Comparison of ENCODE assay signal across 15 cellular contexts in genomic region chr22:32628626-32629587, GRCh38.
DNase-seq lines count a peak whose midpoint lies in the region; ATAC-seq and TF ChIP-seq lines count a peak whose summit lies in the region.
"Had no signal": no experiment of that assay in that cellular context is flagged by ENCODE, and none has a peak within 500 bp of the region (broad histone marks: within the 10 kb centered on the region; RNA-seq: fewer than 3 reads in every experiment).

No MANE protein-coding gene starts in this region.

- no peaks in the 10 kb centered on the region for H3F3A ChIP-seq in MM.1S (ENCODE audit: insufficient read depth, low read length)

- DNase-seq in MM.1S (peak; percentile 29), fibroblast of the conjunctiva (ENCODE audit: low read depth) (peak; percentile 94), psoas muscle (no peak), NCI-H1048 (lab: John Stamatoyannopoulos, UW) (no peak), NCI-H82 treated with DMSO at 0.1 percent for 48 hours (lab: John Stamatoyannopoulos, UW; ENCODE audit: unreplicated experiment) (no peak)
- DNase-seq: activated naive CD8-positive, alpha-beta T cell treated with anti-CD3 and anti-CD28 coated beads for 36 hours; BE2C; colonic mucosa; foreskin keratinocyte; stimulated activated CD4-positive, alpha-beta T cell treated with anti-CD3 and anti-CD28 coated beads, Interleukin-12 subunit alpha, Interleukin-12 subunit beta, amount 100 ng/mL, for 4 hours had no signal

- H3K4me3 ChIP-seq in BLaER1: no peak overlapping the region
- no peak overlapping the region for H3K4me3 ChIP-seq in MM.1S (ENCODE audit: low read length)
- H3K4me3 ChIP-seq in psoas muscle: no peak overlapping the region
- H3K4me3 ChIP-seq: colonic mucosa had no signal

- no peaks in the 10 kb centered on the region for H3K79me2 ChIP-seq in MM.1S (ENCODE audit: low read length)

- 56 to 65% (median 61%) methylated on average over 18 of the region's 18 CpGs for WGBS in psoas muscle, 3 donors

- H3K9ac ChIP-seq in BLaER1 (no peak overlapping the region), MM.1S (ENCODE audit: low read length) (no peak overlapping the region)
- H3K9ac ChIP-seq: KMS-11 had no signal

- ATAC-seq in psoas muscle (no peak), HG03354 (IDR thresholded peaks at IDR 0.05; ENCODE audit: poor library complexity, severe bottlenecking, unreplicated experiment) (no peak), GM19467 (IDR thresholded peaks at IDR 0.05; ENCODE audit: unreplicated experiment) (no peak)
- ATAC-seq: natural killer cell treated with Interleukin-12 subunit alpha and Interleukin-12 subunit beta and Interleukin-15 and Interleukin-18, amount 100 ng/mL, for 72 hours had no signal

- no peaks in the 10 kb centered on the region for H3K27me3 ChIP-seq in BLaER1
- H3K27me3 ChIP-seq in MM.1S (replicated peaks; ENCODE audit: insufficient read depth, low read length): no peaks in the 10 kb centered on the region
- H3K27me3 ChIP-seq in psoas muscle (ENCODE audit: insufficient read depth in 3 of 3, low read length in 2 of 3): peaks cover 0 to 5% (median 1%) of the 10 kb centered on the region in 3 donors
- H3K27me3 ChIP-seq: BE2C, colonic mucosa had no signal

- H4K20me1 ChIP-seq in BLaER1: no peaks in the 10 kb centered on the region
- no peaks in the 10 kb centered on the region for H4K20me1 ChIP-seq in MM.1S (ENCODE audit: insufficient read depth, low read length)

- H3K36me3 ChIP-seq in BLaER1 (no peaks in the 10 kb centered on the region), MM.1S (replicated peaks; ENCODE audit: insufficient read depth, low read length) (no peaks in the 10 kb centered on the region), psoas muscle (ENCODE audit: insufficient read depth in 1 of 2, low read depth in 1 of 2) (no peaks in the 10 kb centered on the region)
- H3K36me3 ChIP-seq: BE2C, colonic mucosa had no signal

- H2AFZ ChIP-seq in MM.1S (ENCODE audit: low read length): no peak overlapping the region

- no peak for TF ChIP-seq CTCF in MM.1S (IDR thresholded peaks at IDR 0.05; ENCODE audit: low read length)
- TF ChIP-seq CTCF in psoas muscle (IDR thresholded peaks at IDR 0.05): no peak

- intact Hi-C loops in psoas muscle (cut with DNase I): loop anchor here in 1 of 2 donors (10.0 kb wide), 1 partner anchor 94 kb away; no protein-coding TSS in a partner anchor

- H3K4me1 ChIP-seq in BLaER1 (peaks cover 29% of the 10 kb centered on the region), MM.1S (ENCODE audit: low read length) (no peaks in the 10 kb centered on the region), psoas muscle (peaks cover 11% of the 10 kb centered on the region)
- H3K4me1 ChIP-seq: BE2C, colonic mucosa, foreskin keratinocyte had no signal

- no peaks in the 10 kb centered on the region for H3K9me2 ChIP-seq in MM.1S (replicated peaks; ENCODE audit: insufficient read depth, low read length)

- peak overlapping the region; percentile 65 for H3K4me2 ChIP-seq in BLaER1
- peak overlapping the region; percentile 3; the same call in 1 of the 2 replicates for H3K4me2 ChIP-seq in MM.1S (ENCODE audit: low read depth, low read length)
- H3K4me2 ChIP-seq: KMS-11 had no signal

- H3K27ac ChIP-seq in BLaER1 (no peak overlapping the region; the same call in 1 of the 2 replicates), MM.1S (ENCODE audit: low read length) (no peak overlapping the region), psoas muscle (peak overlapping the region; percentile 46)
- H3K27ac ChIP-seq: colonic mucosa, foreskin keratinocyte, KMS-11 had no signal

- no peaks in the 10 kb centered on the region for H3K9me3 ChIP-seq in BLaER1
- no peaks in the 10 kb centered on the region for H3K9me3 ChIP-seq in MM.1S (replicated peaks; ENCODE audit: insufficient read depth, low read length)
- H3K9me3 ChIP-seq in psoas muscle: no peaks in the 10 kb centered on the region
- H3K9me3 ChIP-seq: BE2C, colonic mucosa had no signal

Comparison
In these comparisons a context has a peak if more than half of its experiments do, and no peak if none do; other contexts are left out.
1. DNase-seq: peak in MM.1S (single experiment) and fibroblast of the conjunctiva (single experiment); none in psoas muscle (0 of 2), NCI-H1048 (single experiment) and NCI-H82 treated with DMSO at 0.1 percent for 48 hours (single experiment).